ENCODE assay signal across 17 cellular contexts in genomic region chr4:3514806-3515421, GRCh38. TPM values are rescaled to one million over a fixed set of nuclear protein-coding genes. Genes with fewer than 3 reads are reported as not detected.
DNase-seq lines count a peak whose midpoint lies in the region; ATAC-seq and TF ChIP-seq lines count a peak whose summit lies in the region.
"Had no signal": no experiment of that assay in that cellular context is flagged by ENCODE, and none has a peak within 500 bp of the region (broad histone marks: within the 10 kb centered on the region; RNA-seq: fewer than 3 reads in every experiment).

No MANE protein-coding gene starts in this region.

- H3K9me3 ChIP-seq in hepatocyte (ENCODE audit: low read depth) = no peaks in the 10 kb centered on the region
- H3K9me3 ChIP-seq in aorta (ENCODE audit: control insufficient read depth, low read length) = no peaks in the 10 kb centered on the region
- no peaks in the 10 kb centered on the region for H3K9me3 ChIP-seq in uterus
- H3K9me3 ChIP-seq: pancreas, Peyer's patch had no signal

- TF ChIP-seq POLR2A in lower leg skin (IDR thresholded peaks at IDR 0.05) (no peak), uterus (IDR thresholded peaks at IDR 0.05) (no peak)

- H3K27ac ChIP-seq in hepatocyte (no peak overlapping the region), aorta (ENCODE audit: low read depth in 1 of 2, low read length in 2 of 2) (no peak overlapping the region), uterus (no peak overlapping the region)
- H3K27ac ChIP-seq: pancreas, Peyer's patch had no signal

- ATAC-seq in Right ventricle myocardium inferior (peak; percentile 18), aorta (ENCODE audit: low FRiP score) (no peak)

- H3K27me3 ChIP-seq in hepatocyte (no peaks in the 10 kb centered on the region), aorta (ENCODE audit: control insufficient read depth in 1 of 2, insufficient read depth in 2 of 2, low read length in 1 of 2) (no peaks in the 10 kb centered on the region), uterus (no peaks in the 10 kb centered on the region)
- H3K27me3 ChIP-seq: pancreas, Peyer's patch had no signal

- no peak overlapping the region for H3K4me2 ChIP-seq in hepatocyte

- H3K79me2 ChIP-seq in hepatocyte = no peaks in the 10 kb centered on the region

- WGBS in hepatocyte (ENCODE audit: low lambda C conversion rate, missing lambda C conversion rate) = 87% methylated on average over 28 of the region's 31 CpGs
- 90% methylated on average over 31 of the region's 31 CpGs for WGBS in aorta, 2 donors
- WGBS in lower leg skin, 2 donors = 88 to 92% methylated on average over 28 to 31 of the region's 31 CpGs

- H2AFZ ChIP-seq in hepatocyte = no peak overlapping the region

- intact Hi-C loops in Right ventricle myocardium inferior (cut with DNase I) = no loop called here
- intact Hi-C loops in cardiac septum (cut with DNase I) = no loop called here
- intact Hi-C loops in aorta (cut with DNase I) = no loop called here
- intact Hi-C loops in lower leg skin (cut with DNase I; ENCODE audit: low total_unique reads) = no loop called here
- intact Hi-C loops in uterus (cut with DNase I; ENCODE audit: low total_unique reads) = no loop called here

- H3K4me3 ChIP-seq in astrocyte of the spinal cord (ENCODE audit: low read depth, low read length) = no peak overlapping the region
- H3K4me3 ChIP-seq in hepatocyte = no peak overlapping the region
- H3K4me3 ChIP-seq in aorta (ENCODE audit: low read length in 2 of 2) = no peak overlapping the region
- H3K4me3 ChIP-seq in lower leg skin (ENCODE audit: low read depth, poor library complexity, severe bottlenecking) = no peak overlapping the region
- no peak overlapping the region for H3K4me3 ChIP-seq in uterus
- H3K4me3 ChIP-seq: pancreas, Peyer's patch had no signal

- in situ Hi-C loops in astrocyte of the spinal cord (cut with HindIII; ENCODE audit: low sequenced_read_pairs) = no loop called here

- H3K4me1 ChIP-seq in hepatocyte (ENCODE audit: insufficient read depth) = no peaks in the 10 kb centered on the region
- no peaks in the 10 kb centered on the region for H3K4me1 ChIP-seq in aorta (ENCODE audit: control insufficient read depth in 1 of 2, insufficient read depth in 2 of 2, low read length in 2 of 2)
- H3K4me1 ChIP-seq in uterus = no peaks in the 10 kb centered on the region
- H3K4me1 ChIP-seq: pancreas, Peyer's patch had no signal

- TF ChIP-seq CTCF in astrocyte of the spinal cord (IDR thresholded peaks at IDR 0.05; ENCODE audit: low read depth, low read length) (peak; percentile 34), hepatocyte (IDR thresholded peaks at IDR 0.05; ENCODE audit: poor library complexity) (peak; percentile 15), lower leg skin (IDR thresholded peaks at IDR 0.05) (no peak), uterus (IDR thresholded peaks at IDR 0.05) (no peak)

- H4K20me1 ChIP-seq in hepatocyte (ENCODE audit: insufficient read depth, poor library complexity, severe bottlenecking) = no peaks in the 10 kb centered on the region

- DNase-seq in Right ventricle myocardium inferior (ENCODE audit: missing footprints) = peak; percentile 67
- no peak for DNase-seq in cardiac septum (ENCODE audit: low spot score)
- no peak for DNase-seq in astrocyte of the spinal cord (ENCODE audit: low read depth, low spot score)
- no peak for DNase-seq in hepatocyte (ENCODE audit: low spot score)
- peak; percentile 44 to 64 for DNase-seq in aorta
- DNase-seq in lower leg skin (ENCODE audit: low spot score in 2 of 2) = no peak
- no peak for DNase-seq in uterus
- DNase-seq in CD1c-positive myeloid dendritic cell (ENCODE audit: extremely low spot score) = no peak
- DNase-seq: C1 segment of cervical spinal cord; GOT3; islet precursor cell; NCI-H2029; Peyer's patch; stimulated activated CD4-positive, alpha-beta T cell treated with anti-CD3 and anti-CD28 coated beads, Interleukin-4, amount 100 ng/mL, for 4 hours; T1000 had no signal

- H3K9me2 ChIP-seq in hepatocyte (replicated peaks; ENCODE audit: insufficient read depth) = no peaks in the 10 kb centered on the region

- H3K36me3 ChIP-seq in hepatocyte (replicated peaks; ENCODE audit: insufficient read depth, low read depth) (no peaks in the 10 kb centered on the region), aorta (ENCODE audit: control insufficient read depth in 1 of 2, insufficient read depth in 2 of 2, low read length in 1 of 2) (peaks cover 4 to 23% of the 10 kb centered on the region in 2 donors), uterus (no peaks in the 10 kb centered on the region)

RNA-seq across cellular contexts. Expression of gene LRPAP1, which starts 17.3 kb away (rescaled TPM):
- total RNA-seq in Right ventricle myocardium inferior = 286 TPM
- 275 TPM for total RNA-seq in cardiac septum
- 184 and 191 TPM in 2 replicates for total RNA-seq in hepatocyte
- polyA plus RNA-seq in hepatocyte = 299 and 379 TPM in 2 replicates
- 100 to 1,000 TPM; 128 to 136 TPM for total RNA-seq in aorta
- polyA plus RNA-seq in aorta = 100 to 1,000 TPM in 1 of 2 donors, 10 to 100 TPM in 1; 95.4 to 196 TPM
- 100 to 1,000 TPM; 112 to 153 (median 123) TPM for total RNA-seq in lower leg skin
- total RNA-seq in uterus = 100 to 1,000 TPM in 3 of 4 donors, 1 to 10 TPM in 1; 8.8 to 260 (median 164) TPM

RNA-seq across cellular contexts. Expression of gene DOK7, which starts 51.8 kb away (rescaled TPM):
- total RNA-seq in Right ventricle myocardium inferior = 35.5 TPM
- total RNA-seq in cardiac septum = 62.7 TPM
- total RNA-seq in hepatocyte = 0.23 TPM in 1 of 2 replicates, not detected in the other
- polyA plus RNA-seq in hepatocyte = 1.1 and 1.8 TPM in 2 replicates
- total RNA-seq in aorta = 1 to 10 TPM; 3.3 to 9.1 TPM
- polyA plus RNA-seq in aorta = 1 to 10 TPM; 4.3 to 5.1 TPM
- 1 to 10 TPM; 1.9 to 9.8 (median 5.9) TPM for total RNA-seq in lower leg skin
- 1 to 10 TPM in 1 of 4 donors, under 1 TPM in 2, not detected in 1; 0.26 to 3.9 (median 0.85) TPM for total RNA-seq in uterus
- total RNA-seq: subcutaneous adipose tissue had no signal

Comparison
In these comparisons a context has a peak if more than half of its experiments do, and no peak if none do; other contexts are left out.
1. DNase-seq: peak in Right ventricle myocardium inferior (single experiment) and aorta (2 of 2); none in cardiac septum (single experiment), astrocyte of the spinal cord (single experiment), hepatocyte (single experiment), lower leg skin (0 of 2), uterus (0 of 2) and CD1c-positive myeloid dendritic cell (single experiment).
2. CTCF ChIP-seq: peak in astrocyte of the spinal cord (single experiment) and hepatocyte (single experiment); none in lower leg skin (0 of 3) and uterus (0 of 4).